In genomic region chr20:58457083-58457680, GRCh38 we compare ENCODE assay signal across 1 cellular context.
TF ChIP-seq lines count a peak whose summit lies in the region.

No MANE protein-coding gene starts in this region.

TF ChIP-seq in GM23338, 12 proteins besides CTCF, POLR2A, EP300 and RAD21 (continued from another document):
- TF ChIP-seq ZNF462 (CRISPR knock-in tag; IDR thresholded peaks at IDR 0.05) (no peak), EZH2 (IDR thresholded peaks at IDR 0.05; ENCODE audit: low read depth, unreplicated experiment) (no peak)
